In the genomic region with DNA sequence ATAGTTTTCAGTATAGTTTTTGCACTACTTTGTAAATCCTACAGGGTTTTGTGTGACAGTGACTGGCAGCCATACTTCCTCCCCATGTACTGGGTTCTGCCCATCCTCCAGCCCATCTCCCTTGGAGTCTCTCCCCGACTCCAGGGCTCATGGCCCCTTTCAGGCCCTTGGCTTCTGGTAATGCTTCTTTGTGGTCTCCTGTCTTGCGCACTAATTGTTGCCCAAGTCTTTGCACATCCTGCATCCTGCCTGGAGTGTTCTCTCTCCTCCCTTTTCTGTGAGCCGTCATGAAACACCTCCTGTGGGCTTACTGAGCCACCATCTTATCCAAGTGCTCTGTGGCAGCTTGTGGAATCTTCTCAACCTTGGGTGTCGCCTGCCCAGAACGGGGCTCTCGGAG, we compare ENCODE assay signal across 31 cellular contexts.
"Had no signal": no experiment of that assay in that cellular context is flagged by ENCODE, and none has a peak within 500 bp of the region (broad histone marks: within the 10 kb centered on the region; RNA-seq: fewer than 3 reads in every experiment).

No MANE protein-coding gene starts in this region.

- FAIRE-seq: astrocyte, HepG2, RCC 7860 had no signal

- H3K9ac ChIP-seq: KMS-11 had no signal

- ATAC-seq: activated CD8-positive, alpha-beta memory T cell treated with anti-CD3 and anti-CD28 coated beads, Interleukin-2, amount 10 ng/mL, durations not matched to agents 7 days and 5 days; activated naive CD4-positive, alpha-beta T cell treated with anti-CD3 and anti-CD28 coated beads, Interleukin-2, amount 50 U/mL, for 72 hours; activated naive CD8-positive, alpha-beta T cell treated with anti-CD3 and anti-CD28 coated beads, Interleukin-2, amount 50 U/mL, for 24 hours; HepG2; PC-3; WTC11 had no signal

- H3K4me3 Mint-ChIP-seq: activated CD8-positive, alpha-beta memory T cell treated with anti-CD3 and anti-CD28 coated beads, Interleukin-2, amount 10 ng/mL, durations not matched to agents 7 days and 5 days; activated naive CD8-positive, alpha-beta T cell treated with anti-CD3 and anti-CD28 coated beads, Interleukin-2, amount 50 U/mL, for 24 hours; activated T-cell treated with anti-CD3 and anti-CD28 coated beads, Interleukin-2, amount 50 U/mL, for 24 hours; activated T-helper 1 cell treated with anti-CD3 and anti-CD28 coated beads, Interleukin-12 subunit alpha, Interleukin-12 subunit beta, Interleukin-2, Interleukin-4 antibody, amounts not matched to agents 30 ng/mL and 10 ng/mL and 1 ng/mL, durations not matched to agents 14 hours and 24 hours and 36 hours; brain; WTC11 had no signal

- H3K4me2 ChIP-seq: KMS-11 had no signal

- H3K27ac ChIP-seq: cardiac muscle cell, KMS-11 had no signal

- H3K36me3 ChIP-seq: cardiac muscle cell, MG63 had no signal

- H3K27ac Mint-ChIP-seq: activated CD8-positive, alpha-beta memory T cell treated with anti-CD3 and anti-CD28 coated beads, Interleukin-2, amount 10 ng/mL, durations not matched to agents 7 days and 5 days; activated naive CD4-positive, alpha-beta T cell treated with anti-CD3 and anti-CD28 coated beads, Interleukin-2, amount 50 U/mL, for 72 hours; activated naive CD8-positive, alpha-beta T cell treated with anti-CD3 and anti-CD28 coated beads, Interleukin-2, amount 50 U/mL, for 24 hours; activated T-cell treated with anti-CD3 and anti-CD28 coated beads, Interleukin-2, amount 50 U/mL, for 24 hours; activated T-helper 1 cell treated with anti-CD3 and anti-CD28 coated beads, Interleukin-12 subunit alpha, Interleukin-12 subunit beta, Interleukin-2, Interleukin-4 antibody, amounts not matched to agents 30 ng/mL and 10 ng/mL and 1 ng/mL, durations not matched to agents 14 hours and 24 hours and 36 hours; brain; WTC11 had no signal

- H3K4me3 ChIP-seq: cardiac muscle cell, MG63 had no signal

- H3K9me3 ChIP-seq: MG63 had no signal

- H3K27me3 Mint-ChIP-seq: activated naive CD8-positive, alpha-beta T cell treated with anti-CD3 and anti-CD28 coated beads, Interleukin-2, amount 50 U/mL, for 24 hours; activated T-cell treated with anti-CD3 and anti-CD28 coated beads, Interleukin-2, amount 50 U/mL, for 24 hours had no signal

- DNase-seq: activated CD4-positive, alpha-beta T cell treated with anti-CD3 and anti-CD28 coated beads for 48 hours; activated CD4-positive, alpha-beta T cell treated with anti-CD3 and anti-CD28 coated beads, Interleukin-2, amount 50 U/mL, for 48 hours; activated CD4-positive, CD25-positive, alpha-beta regulatory T cell treated with anti-CD3 and anti-CD28 coated beads, Interleukin-2, amount 50 U/mL, for 72 hours; activated CD8-positive, alpha-beta memory T cell treated with anti-CD3 and anti-CD28 coated beads, Interleukin-2, amount 10 ng/mL, durations not matched to agents 7 days and 5 days; activated effector memory CD4-positive, alpha-beta T cell treated with Interleukin-2 at 50 U/mL for 16 hours; activated naive CD4-positive, alpha-beta T cell; activated naive CD8-positive, alpha-beta T cell treated with anti-CD3 and anti-CD28 coated beads, Interleukin-2, amount 50 U/mL, for 24 hours; activated T-cell treated with anti-CD3 and anti-CD28 coated beads, Interleukin-2, amount 50 U/mL, for 24 hours; amygdala; MG63; NCI-H1092 treated with DMSO at 0.1 percent for 48 hours; NCI-H1417 treated with DMSO at 0.1 percent for 48 hours; NCI-H1694; NCI-H2029; NCI-H2107; NCI-H345; NCI-H510A; NCI-H526 treated with DMSO at 0.1 percent for 48 hours; NCI-H82; NK-92 treated with Interleukin-12 subunit alpha and Interleukin-12 subunit beta, amount 100 ng/mL, for 24 hours; PC-3; SHP77 had no signal

- H3K27me3 ChIP-seq: cardiac muscle cell, MG63 had no signal

- H3K4me1 Mint-ChIP-seq: activated CD8-positive, alpha-beta memory T cell treated with anti-CD3 and anti-CD28 coated beads, Interleukin-2, amount 10 ng/mL, durations not matched to agents 7 days and 5 days; activated naive CD8-positive, alpha-beta T cell treated with anti-CD3 and anti-CD28 coated beads, Interleukin-2, amount 50 U/mL, for 24 hours; WTC11 had no signal

- H3K36me3 Mint-ChIP-seq: activated CD8-positive, alpha-beta memory T cell treated with anti-CD3 and anti-CD28 coated beads, Interleukin-2, amount 10 ng/mL, durations not matched to agents 7 days and 5 days; activated naive CD4-positive, alpha-beta T cell treated with anti-CD3 and anti-CD28 coated beads, Interleukin-2, amount 50 U/mL, for 72 hours; brain had no signal
